11 cellular contexts compared by ENCODE assay signal in genomic region chr5:149416977-149417713, GRCh38. TPM values are rescaled to one million over a fixed set of nuclear protein-coding genes. Genes with fewer than 3 reads are reported as not detected.
DNase-seq lines count a peak whose midpoint lies in the region; ATAC-seq and TF ChIP-seq lines count a peak whose summit lies in the region.
"Had no signal": no experiment of that assay in that cellular context is flagged by ENCODE, and none has a peak within 500 bp of the region (broad histone marks: within the 10 kb centered on the region; RNA-seq: fewer than 3 reads in every experiment).

No MANE protein-coding gene starts in this region.

- intact Hi-C loops in mucosa of descending colon (cut with DNase I, micrococcal nuclease) (no loop called here), transverse colon (cut with DNase I; ENCODE audit: low total_unique reads) (no loop called here)

- DNase-seq in NCI-H2227 treated with DMSO at 0.1 percent for 48 hours (lab: John Stamatoyannopoulos, UW) (peak; percentile 18), coronary artery (ENCODE audit: low spot score) (peak; percentile 73), mucosa of descending colon (no peak), transverse colon (no peak), EL (no peak), AML-193 (lab: John Stamatoyannopoulos, UW) (no peak)
- DNase-seq in stimulated activated CD8-positive, alpha-beta memory T cell treated with anti-CD3 and anti-CD28 coated beads, Interleukin-4, amount 100 ng/mL, for 48 hours: no peak
- DNase-seq: activated CD4-positive, alpha-beta T cell treated with anti-CD3 and anti-CD28 coated beads for 1 hour; activated naive CD4-positive, alpha-beta T cell treated with anti-CD3 and anti-CD28 coated beads, Interleukin-2, amount 10 ng/mL, durations not matched to agents 7 days and 5 days; kidney had no signal

- H3K4me3 ChIP-seq in coronary artery (peak overlapping the region; percentile 85), mucosa of descending colon (no peak overlapping the region), transverse colon (peak overlapping the region in 1 of 4 donors; percentile 53)

- no peak for TF ChIP-seq POLR2A in transverse colon (IDR thresholded peaks at IDR 0.05)

- in situ Hi-C loops in transverse colon (cut with MboI; ENCODE audit: low pct_ligation_motif_present in 1 of 4, low pct_unique_long_range_greater_than_20kb in 1 of 4, low sequenced_read_pairs in 3 of 4): no loop called here

- no peaks in the 10 kb centered on the region for H3K4me1 ChIP-seq in mucosa of descending colon (ENCODE audit: low read depth)
- H3K4me1 ChIP-seq in transverse colon: peaks cover 8 to 80% (median 24%) of the 10 kb centered on the region in 4 donors

- WGBS in transverse colon (ENCODE audit: low coverage in 1 of 2), 2 donors: 42 to 51% methylated on average over 5 to 8 of the region's 8 CpGs

- peak; percentile 12 for ATAC-seq in mucosa of descending colon

- no peak for TF ChIP-seq EP300 in transverse colon (IDR thresholded peaks at IDR 0.05; ENCODE audit: low read depth)

- H3K27ac ChIP-seq in coronary artery (peak overlapping the region; percentile 94 to 95), transverse colon (peak overlapping the region; percentile 82 to 97 (median 93))

- TF ChIP-seq CTCF in coronary artery (IDR thresholded peaks at IDR 0.05) (no peak), mucosa of descending colon (IDR thresholded peaks at IDR 0.05) (no peak), transverse colon (IDR thresholded peaks at IDR 0.05) (peak in 1 of 5 experiments; percentile 33)

- no peaks in the 10 kb centered on the region for H3K36me3 ChIP-seq in mucosa of descending colon (ENCODE audit: low read depth)
- H3K36me3 ChIP-seq in transverse colon: peaks cover 0 to 4% (median 0%) of the 10 kb centered on the region in 4 donors

- H3K27me3 ChIP-seq in transverse colon: no peaks in the 10 kb centered on the region

- H3K9me3 ChIP-seq in mucosa of descending colon: no peaks in the 10 kb centered on the region
- H3K9me3 ChIP-seq in transverse colon: no peaks in the 10 kb centered on the region

RNA-seq across cellular contexts. Expression of gene IL17B, which starts 38.1 kb away (rescaled TPM):
- total RNA-seq in mucosa of descending colon (under 1 TPM in 1 of 3 donors, not detected in 2; 0.92 TPM), transverse colon (not detected)
- total RNA-seq: endothelial cell of umbilical vein had no signal

RNA-seq across cellular contexts. Expression of gene PCYOX1L, which starts 59.3 kb away (rescaled TPM):
- 1 to 10 TPM; 3.1 to 5.9 (median 4.2) TPM for total RNA-seq in mucosa of descending colon
- total RNA-seq in transverse colon: 1 to 10 TPM in 3 of 4 donors, under 1 TPM in 1; 0.75 to 5.4 (median 2.8) TPM

Comparison
In these comparisons a context has a peak if more than half of its experiments do, and no peak if none do; other contexts are left out.
1. DNase-seq: peak in NCI-H2227 treated with DMSO at 0.1 percent for 48 hours (single experiment) and coronary artery (single experiment); none in mucosa of descending colon (0 of 3), transverse colon (single experiment), EL (single experiment), AML-193 (0 of 2) and stimulated activated CD8-positive, alpha-beta memory T cell treated with anti-CD3 and anti-CD28 coated beads, Interleukin-4, amount 100 ng/mL, for 48 hours (single experiment).